ENCODE assay signal across 18 cellular contexts in the genomic region with DNA sequence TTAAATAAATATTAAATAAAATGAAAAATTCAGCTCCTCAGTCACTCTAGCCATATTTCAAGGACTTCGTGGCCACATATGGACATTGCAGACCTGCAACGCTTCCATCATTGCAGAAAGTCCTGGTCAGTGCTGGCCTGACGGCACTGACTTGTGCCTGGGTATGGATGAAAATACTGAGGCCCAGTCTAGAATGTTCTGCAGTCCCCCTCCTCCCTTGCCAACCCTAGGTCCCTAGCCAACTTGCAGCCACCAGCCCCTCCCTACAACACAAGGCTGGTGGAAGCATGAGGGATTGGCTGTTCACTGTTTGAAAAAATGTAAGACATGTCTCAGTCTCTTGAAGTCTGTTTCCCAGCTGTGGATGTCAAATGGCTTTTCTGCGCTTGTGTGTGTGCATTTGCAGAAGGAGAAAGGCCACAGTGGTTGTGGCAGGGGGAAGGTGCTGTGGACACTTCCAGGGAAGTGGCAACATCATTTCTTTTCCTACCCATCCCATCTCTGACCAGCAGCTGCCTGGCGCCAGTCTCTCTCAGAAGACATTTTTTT. TPM values are rescaled to one million over a fixed set of nuclear protein-coding genes. Genes with fewer than 3 reads are reported as not detected.
A peak's percentile ranks its signal among the peaks of the same experiment; 100 is the strongest.
DNase-seq lines count a peak whose midpoint lies in the region; ATAC-seq and TF ChIP-seq lines count a peak whose summit lies in the region.
"Had no signal": no experiment of that assay in that cellular context is flagged by ENCODE, and none has a peak within 500 bp of the region (broad histone marks: within the 10 kb centered on the region; RNA-seq: fewer than 3 reads in every experiment).

No MANE protein-coding gene starts in this region.

- H3K27me3 Mint-ChIP-seq in nephron (ENCODE audit: low read depth): peaks cover 4% of the 10 kb centered on the region
- peaks cover 50% of the 10 kb centered on the region for H3K27me3 Mint-ChIP-seq in activated naive CD8-positive, alpha-beta T cell treated with anti-CD3 and anti-CD28 coated beads, Interleukin-2, amount 50 U/mL, for 24 hours

- H3K27me3 ChIP-seq in left ventricle myocardium inferior (ENCODE audit: low read depth): peaks cover 4% of the 10 kb centered on the region
- H3K27me3 ChIP-seq in heart right ventricle: peaks cover 0 to 30% (median 0%) of the 10 kb centered on the region in 7 donors
- H3K27me3 ChIP-seq in stomach: peaks cover 0 to 8% (median 0%) of the 10 kb centered on the region in 3 donors
- peaks cover 0 to 77% (median 4%) of the 10 kb centered on the region in 7 donors for H3K27me3 ChIP-seq in spleen (replicated peaks in 1 of 7)

- TF ChIP-seq EP300 in stomach (IDR thresholded peaks at IDR 0.05): no peak

- intact Hi-C loops in left ventricle myocardium inferior (cut with micrococcal nuclease) (no loop called here), heart right ventricle (cut with DNase I) (loop anchor here in 4 of 10 donors (5.0 to 10.0 kb wide), 5 partner anchors 479 to 1072 kb away; no protein-coding TSS in a partner anchor), stomach (cut with DNase I; ENCODE audit: low total_unique reads) (loop anchor here (10.0 kb wide), 2 partner anchors 829 to 1029 kb away; no protein-coding TSS in a partner anchor), spleen (cut with DNase I; ENCODE audit: low total_unique reads) (no loop called here)

- TF ChIP-seq POLR2A in stomach (IDR thresholded peaks at IDR 0.05): no peak
- TF ChIP-seq POLR2A in spleen (IDR thresholded peaks at IDR 0.05): no peak

- H3K9me3 ChIP-seq in left ventricle myocardium inferior (replicated peaks) (no peaks in the 10 kb centered on the region), heart right ventricle (no peaks in the 10 kb centered on the region), stomach (no peaks in the 10 kb centered on the region), spleen (no peaks in the 10 kb centered on the region)

- H3K27ac Mint-ChIP-seq in nephron: peak overlapping the region; percentile 18 to 64 (median 40)
- H3K27ac Mint-ChIP-seq in activated naive CD8-positive, alpha-beta T cell treated with anti-CD3 and anti-CD28 coated beads, Interleukin-2, amount 50 U/mL, for 24 hours: no peak overlapping the region

- 84 to 96% methylated on average over 5 of the region's 5 CpGs for whole genome bisulfite sequencing in heart right ventricle, 2 donors
- 72 to 91% (median 87%) methylated on average over 5 of the region's 5 CpGs for WGBS in stomach, 5 donors
- 79 to 95% (median 80%) methylated on average over 5 of the region's 5 CpGs for WGBS in spleen, 5 donors

- H3K36me3 ChIP-seq in left ventricle myocardium inferior: peaks cover 14% of the 10 kb centered on the region
- peaks cover 0 to 47% (median 0%) of the 10 kb centered on the region in 9 donors for H3K36me3 ChIP-seq in heart right ventricle
- peaks cover 5 to 74% (median 16%) of the 10 kb centered on the region in 4 donors for H3K36me3 ChIP-seq in stomach
- H3K36me3 ChIP-seq in spleen: no peaks in the 10 kb centered on the region

- ATAC-seq in heart right ventricle: no peak
- no peak for ATAC-seq in activated naive CD8-positive, alpha-beta T cell treated with anti-CD3 and anti-CD28 coated beads, Interleukin-2, amount 50 U/mL, for 24 hours

- peak overlapping the region; percentile 3 to 57 (median 3) for H3K4me3 Mint-ChIP-seq in nephron
- no peak overlapping the region for H3K4me3 Mint-ChIP-seq in activated naive CD8-positive, alpha-beta T cell treated with anti-CD3 and anti-CD28 coated beads, Interleukin-2, amount 50 U/mL, for 24 hours

- DNase-seq in left ventricle myocardium inferior (no peak), heart right ventricle (no peak), stomach (no peak), NCI-H1048 (lab: John Stamatoyannopoulos, UW) (no peak), spleen (no peak), dedifferentiated amniotic fluid mesenchymal stem cell (ENCODE audit: extremely low spot score) (no peak)
- DNase-seq in activated naive CD8-positive, alpha-beta T cell treated with anti-CD3 and anti-CD28 coated beads, Interleukin-2, amount 50 U/mL, for 24 hours: no peak
- DNase-seq: 8988T, COR-L47, DMS153, NCI-H1092 treated with DMSO at 0.1 percent for 48 hours, NCI-H187, NCI-H446 treated with DMSO at 0.1 percent for 48 hours, NCI-H774 had no signal

- H3K4me1 Mint-ChIP-seq in nephron: peaks cover 89% of the 10 kb centered on the region
- H3K4me1 Mint-ChIP-seq in activated naive CD8-positive, alpha-beta T cell treated with anti-CD3 and anti-CD28 coated beads, Interleukin-2, amount 50 U/mL, for 24 hours: peaks cover 8% of the 10 kb centered on the region

- peaks cover 98% of the 10 kb centered on the region for H3K4me1 ChIP-seq in left ventricle myocardium inferior
- peaks cover 11 to 100% (median 69%) of the 10 kb centered on the region in 9 donors for H3K4me1 ChIP-seq in heart right ventricle
- H3K4me1 ChIP-seq in stomach: peaks cover 53 to 100% (median 94%) of the 10 kb centered on the region in 4 donors
- H3K4me1 ChIP-seq in spleen: peaks cover 0 to 36% (median 2%) of the 10 kb centered on the region in 6 donors

- peaks cover 79% of the 10 kb centered on the region for H3K36me3 Mint-ChIP-seq in nephron (ENCODE audit: low read depth)
- H3K36me3 Mint-ChIP-seq in activated naive CD8-positive, alpha-beta T cell treated with anti-CD3 and anti-CD28 coated beads, Interleukin-2, amount 50 U/mL, for 24 hours (ENCODE audit: low read depth): no peaks in the 10 kb centered on the region

- peak overlapping the region; percentile 92 for H3K27ac ChIP-seq in left ventricle myocardium inferior (replicated peaks)
- H3K27ac ChIP-seq in heart right ventricle: peak overlapping the region in 2 of 10 donors; percentile 18 to 92
- peak overlapping the region in 4 of 5 donors; percentile 69 to 90 (median 78) for H3K27ac ChIP-seq in stomach
- no peak overlapping the region for H3K27ac ChIP-seq in spleen
- H3K27ac ChIP-seq: C4-2B, KMS-11 had no signal

- H3K4me3 ChIP-seq in left ventricle myocardium inferior: no peak overlapping the region
- no peak overlapping the region for H3K4me3 ChIP-seq in heart right ventricle
- H3K4me3 ChIP-seq in stomach: no peak overlapping the region
- H3K4me3 ChIP-seq in spleen: no peak overlapping the region

- no peaks in the 10 kb centered on the region for H3K9me3 Mint-ChIP-seq in nephron
- no peaks in the 10 kb centered on the region for H3K9me3 Mint-ChIP-seq in activated naive CD8-positive, alpha-beta T cell treated with anti-CD3 and anti-CD28 coated beads, Interleukin-2, amount 50 U/mL, for 24 hours

- TF ChIP-seq CTCF in left ventricle myocardium inferior (IDR thresholded peaks at IDR 0.05; ENCODE audit: borderline replicate concordance) (no peak), heart right ventricle (IDR thresholded peaks at IDR 0.05) (no peak), nephron (IDR thresholded peaks at IDR 0.05; ENCODE audit: unreplicated experiment in 3 of 3) (no peak), stomach (IDR thresholded peaks at IDR 0.05) (no peak), spleen (IDR thresholded peaks at IDR 0.05 in 8 of 11, conservative IDR thresholded peaks at IDR 0.05 in 3 of 11) (no peak)

RNA-seq across cellular contexts. Expression of gene IGFBP5, which starts 9.9 kb away (rescaled TPM):
- total RNA-seq in left ventricle myocardium inferior: 138 TPM
- 100 to 1,000 TPM; 107 to 267 (median 162) TPM for total RNA-seq in heart right ventricle
- 10 to 100 TPM; 67.1 to 70.6 TPM for polyA plus RNA-seq in heart right ventricle
- total RNA-seq in stomach: 100 to 1,000 TPM; 166 to 923 (median 548) TPM
- polyA plus RNA-seq in stomach: 100 to 1,000 TPM in 2 of 3 donors, 10 to 100 TPM in 1; 92.1 to 215 (median 128) TPM
- 100 to 1,000 TPM in 1 of 7 donors, 10 to 100 TPM in 6; 23.4 to 114 (median 34.5) TPM for total RNA-seq in spleen
- 10 to 100 TPM in 2 of 3 donors, 1 to 10 TPM in 1; 5.0 to 18.1 (median 15.6) TPM for polyA plus RNA-seq in spleen
- total RNA-seq: MCF 10A had no signal

RNA-seq across cellular contexts. Expression of gene IGFBP2, which starts 52.2 kb away (rescaled TPM):
- 136 TPM for total RNA-seq in left ventricle myocardium inferior
- 100 to 1,000 TPM in 6 of 10 donors, 10 to 100 TPM in 4; 26.0 to 361 (median 109) TPM for total RNA-seq in heart right ventricle
- polyA plus RNA-seq in heart right ventricle: 100 to 1,000 TPM in 1 of 2 donors, 10 to 100 TPM in 1; 75.4 to 171 TPM
- 100 to 1,000 TPM; 180 to 636 (median 529) TPM for total RNA-seq in stomach
- 100 to 1,000 TPM; 106 to 285 (median 238) TPM for polyA plus RNA-seq in stomach
- total RNA-seq in spleen: 100 to 1,000 TPM; 140 to 334 (median 277) TPM
- polyA plus RNA-seq in spleen: 100 to 1,000 TPM in 2 of 3 donors, 10 to 100 TPM in 1; 61.3 to 162 (median 142) TPM

Comparison
In these comparisons a context has a peak if more than half of its experiments do, and no peak if none do; other contexts are left out.
1. H3K27ac ChIP-seq: peak in left ventricle myocardium inferior (single experiment) and stomach (4 of 5); none in spleen (0 of 8).